15 cellular contexts compared by ENCODE assay signal in genomic region chr16:50448981-50449380, GRCh38.
DNase-seq lines count a peak whose midpoint lies in the region; TF ChIP-seq lines count a peak whose summit lies in the region.
"Had no signal": no experiment of that assay in that cellular context is flagged by ENCODE, and none has a peak within 500 bp of the region (broad histone marks: within the 10 kb centered on the region; RNA-seq: fewer than 3 reads in every experiment).

No MANE protein-coding gene starts in this region.

- no peaks in the 10 kb centered on the region for H3K36me3 ChIP-seq in testis (ENCODE audit: low read depth, missing control alignments)
- H3K36me3 ChIP-seq: BLaER1 had no signal

- no peak overlapping the region for H3K4me3 ChIP-seq in testis
- H3K4me3 ChIP-seq: BLaER1 had no signal

- H3K27me3 Mint-ChIP-seq in glutamatergic neuron (ENCODE audit: unreplicated experiment) = peaks cover 11% of the 10 kb centered on the region

- no peaks in the 10 kb centered on the region for H3K4me1 ChIP-seq in testis
- H3K4me1 ChIP-seq: BLaER1 had no signal

- intact Hi-C loops in posterior vena cava (cut with DNase I) (no loop called here), testis (cut with DNase I; ENCODE audit: low total_unique reads) (no loop called here)

- H3K4me1 Mint-ChIP-seq in glutamatergic neuron (ENCODE audit: low read depth, unreplicated experiment) = peaks cover 16% of the 10 kb centered on the region
- H3K4me1 Mint-ChIP-seq: CD14-positive monocyte had no signal

- no peak overlapping the region for H3K27ac ChIP-seq in testis
- H3K27ac ChIP-seq: BLaER1 had no signal

- H3K27ac Mint-ChIP-seq in glutamatergic neuron (ENCODE audit: unreplicated experiment) = peak overlapping the region; percentile 23
- H3K27ac Mint-ChIP-seq: CD4-positive, alpha-beta memory T cell had no signal

- 80 to 84% methylated on average over 10 of the region's 10 CpGs for WGBS in testis, 2 donors

- H3K9me3 ChIP-seq in testis = no peaks in the 10 kb centered on the region
- H3K9me3 ChIP-seq: BLaER1 had no signal

- no peak overlapping the region for H3K4me3 Mint-ChIP-seq in glutamatergic neuron (ENCODE audit: unreplicated experiment)
- H3K4me3 Mint-ChIP-seq: CD14-positive monocyte, H9 had no signal

- TF ChIP-seq CTCF in glutamatergic neuron (IDR thresholded peaks at IDR 0.05; ENCODE audit: partially characterized antibody, unreplicated experiment) = no peak
- TF ChIP-seq CTCF in testis (IDR thresholded peaks at IDR 0.05) = no peak

- H3K36me3 Mint-ChIP-seq in glutamatergic neuron (ENCODE audit: unreplicated experiment) = peaks cover 4% of the 10 kb centered on the region
- H3K36me3 Mint-ChIP-seq: CD14-positive monocyte; CD4-positive, alpha-beta memory T cell had no signal

- no peak for TF ChIP-seq POLR2A in testis (IDR thresholded peaks at IDR 0.05)

- H3K9me3 Mint-ChIP-seq in glutamatergic neuron (ENCODE audit: unreplicated experiment) = peaks cover 2% of the 10 kb centered on the region
- H3K9me3 Mint-ChIP-seq: CD14-positive monocyte, H9 had no signal

- DNase-seq in activated effector memory CD4-positive, alpha-beta T cell treated with anti-CD3 and anti-CD28 coated beads, Interleukin-2, amount 50 U/mL, for 16 hours = peak; percentile 34
- no peak for DNase-seq in activated effector memory CD4-positive, alpha-beta T cell treated with Interleukin-2 at 50 U/mL for 16 hours
- DNase-seq in glutamatergic neuron = no peak
- DNase-seq in posterior vena cava (ENCODE audit: low spot score) = peak; percentile 40
- DNase-seq in activated CD4-positive, CD25-positive, alpha-beta regulatory T cell (lab: John Stamatoyannopoulos, UW) = no peak
- no peak for DNase-seq in DMS53 treated with DMSO at 0.1 percent for 48 hours (lab: John Stamatoyannopoulos, UW; ENCODE audit: unreplicated experiment)
- DNase-seq in testis = no peak
- DNase-seq: CD4-positive, alpha-beta memory T cell; DMS153; DMS79 treated with DMSO at 0.1 percent for 48 hours; GF-D8; GOT3 had no signal

- H3K27me3 ChIP-seq in testis = no peaks in the 10 kb centered on the region
- H3K27me3 ChIP-seq: BLaER1 had no signal

Comparison
In these comparisons a context has a peak if more than half of its experiments do, and no peak if none do; other contexts are left out.
1. DNase-seq: peak in activated effector memory CD4-positive, alpha-beta T cell treated with anti-CD3 and anti-CD28 coated beads, Interleukin-2, amount 50 U/mL, for 16 hours (single experiment) and posterior vena cava (single experiment); none in activated effector memory CD4-positive, alpha-beta T cell treated with Interleukin-2 at 50 U/mL for 16 hours (single experiment), glutamatergic neuron (single experiment), activated CD4-positive, CD25-positive, alpha-beta regulatory T cell (0 of 4), DMS53 treated with DMSO at 0.1 percent for 48 hours (single experiment) and testis (single experiment).